In genomic region chr10:130138479-130138866, GRCh38 we compare ENCODE assay signal across 8 cellular contexts. TPM values are rescaled to one million over a fixed set of nuclear protein-coding genes. Genes with fewer than 3 reads are reported as not detected.
DNase-seq lines count a peak whose midpoint lies in the region; ATAC-seq, FAIRE-seq and TF ChIP-seq lines count a peak whose summit lies in the region.

No MANE protein-coding gene starts in this region.

- H3K27ac ChIP-seq in Karpas-422 (ENCODE audit: low read length) (0 out of 2 replicates have a peak overlapping the region, but pooled peaks have one; percentile 6), keratinocyte (ENCODE audit: control insufficient read depth, insufficient read depth, low read length) (peak overlapping the region; percentile 88)

- H4K20me1 ChIP-seq in Karpas-422 (ENCODE audit: insufficient read depth, low read depth, low read length) (peaks cover 3% of the 10 kb centered on the region; the same call in 1 of the 2 replicates), keratinocyte (ENCODE audit: control insufficient read depth, extremely low read depth, insufficient read depth, low read length) (peaks cover 32% of the 10 kb centered on the region)

- peaks cover 54% of the 10 kb centered on the region for H3K4me1 Mint-ChIP-seq in activated CD4-positive, alpha-beta T cell treated with anti-CD3 and anti-CD28 coated beads, Interleukin-2, amount 10 ng/mL, durations not matched to agents 24 days and 14 days

- H3K9me1 ChIP-seq in keratinocyte (ENCODE audit: control insufficient read depth, extremely low read depth, insufficient read depth, low read length) = peaks cover 8% of the 10 kb centered on the region

- no peaks in the 10 kb centered on the region for H3K9me3 Mint-ChIP-seq in activated CD4-positive, alpha-beta T cell treated with anti-CD3 and anti-CD28 coated beads, Interleukin-2, amount 10 ng/mL, durations not matched to agents 24 days and 14 days

- H2AFZ ChIP-seq in Karpas-422 (ENCODE audit: low read length) = no peak overlapping the region
- no peak overlapping the region for H2AFZ ChIP-seq in keratinocyte (ENCODE audit: control insufficient read depth, low read length)

- H3K4me3 Mint-ChIP-seq in activated CD4-positive, alpha-beta T cell treated with anti-CD3 and anti-CD28 coated beads, Interleukin-2, amount 10 ng/mL, durations not matched to agents 24 days and 14 days = peak overlapping the region; percentile 94

- in situ Hi-C loops in G401 (cut with HindIII; ENCODE audit: low sequenced_read_pairs) = no loop called here

- FAIRE-seq in keratinocyte (lab: Jason Lieb, UNC) = peak; percentile 84

- H3K4me1 ChIP-seq in Karpas-422 (ENCODE audit: low read length) (peaks cover 71% of the 10 kb centered on the region), keratinocyte (ENCODE audit: control insufficient read depth, extremely low read depth, insufficient read depth, low read length) (peaks cover 38% of the 10 kb centered on the region)

- DNase-seq in COLO668 (lab: John Stamatoyannopoulos, UW; ENCODE audit: unreplicated experiment) (peak; percentile 48), Karpas-422 (no peak), keratinocyte (ENCODE audit: low read depth, low spot score) (peak; percentile 94), cerebellar cortex (ENCODE audit: low spot score) (no peak), midbrain (lab: John Stamatoyannopoulos, UW) (no peak), G401 (ENCODE audit: low spot score) (no peak)
- DNase-seq in activated CD4-positive, alpha-beta T cell treated with anti-CD3 and anti-CD28 coated beads, Interleukin-2, amount 10 ng/mL, durations not matched to agents 24 days and 14 days = peak; percentile 64

- peaks cover 31% of the 10 kb centered on the region for H3K36me3 Mint-ChIP-seq in activated CD4-positive, alpha-beta T cell treated with anti-CD3 and anti-CD28 coated beads, Interleukin-2, amount 10 ng/mL, durations not matched to agents 24 days and 14 days (ENCODE audit: low read depth)

- no peaks in the 10 kb centered on the region for H3K9me3 ChIP-seq in Karpas-422 (ENCODE audit: low read length)
- no peaks in the 10 kb centered on the region for H3K9me3 ChIP-seq in keratinocyte (ENCODE audit: control insufficient read depth, low read depth, low read length)

- peak overlapping the region; percentile 99; the same call in 1 of the 2 replicates for H3K4me3 ChIP-seq in Karpas-422 (ENCODE audit: low read length)
- peak overlapping the region; percentile 77 to 87 (median 86) for H3K4me3 ChIP-seq in keratinocyte (ENCODE audit: control insufficient read depth in 2 of 3, extremely low read depth in 1 of 3, insufficient read depth in 2 of 3, low read depth in 1 of 3, low read length in 3 of 3)

- H3K9me2 ChIP-seq in Karpas-422 (replicated peaks; ENCODE audit: insufficient read depth, low read length) = no peaks in the 10 kb centered on the region

- H3K27me3 Mint-ChIP-seq in activated CD4-positive, alpha-beta T cell treated with anti-CD3 and anti-CD28 coated beads, Interleukin-2, amount 10 ng/mL, durations not matched to agents 24 days and 14 days = peaks cover 10% of the 10 kb centered on the region

- intact Hi-C loops in activated CD4-positive, alpha-beta T cell treated with anti-CD3 and anti-CD28 coated beads, Interleukin-2, amount 10 ng/mL, durations not matched to agents 24 days and 14 days (cut with micrococcal nuclease) = no loop called here

- no peak for ATAC-seq in HG02884 (IDR thresholded peaks at IDR 0.05; ENCODE audit: unreplicated experiment)

- H3K4me2 ChIP-seq in Karpas-422 (ENCODE audit: low read depth, low read length, poor library complexity, severe bottlenecking) = peak overlapping the region; percentile 99
- H3K4me2 ChIP-seq in keratinocyte (ENCODE audit: control insufficient read depth, extremely low read depth, insufficient read depth, low read depth, low read length) = peak overlapping the region; percentile 98

- H3K79me2 ChIP-seq in Karpas-422 (ENCODE audit: low read length) (peaks cover 73% of the 10 kb centered on the region), keratinocyte (ENCODE audit: control insufficient read depth, insufficient read depth, low read length) (peaks cover 70% of the 10 kb centered on the region)

- H3K9ac ChIP-seq in Karpas-422 (ENCODE audit: low read length) (peak overlapping the region; percentile 93), keratinocyte (ENCODE audit: control insufficient read depth, extremely low read depth, insufficient read depth, low read length) (peak overlapping the region; percentile 82)

- TF ChIP-seq CTCF in keratinocyte (optimal IDR thresholded peaks at IDR 0.05 in 1 of 3, IDR thresholded peaks at IDR 0.05 in 1 of 3, conservative IDR thresholded peaks at IDR 0.05 in 1 of 3; ENCODE audit: extremely low read depth in 1 of 3, insufficient read depth in 2 of 3, low read length in 3 of 3) = no peak

- dilution Hi-C loops in keratinocyte (cut with MboI; ENCODE audit: extremely low pct_ligation_motif_present, low sequenced_read_pairs) = no loop called here

- H3K27me3 ChIP-seq in Karpas-422 (ENCODE audit: low read length) = no peaks in the 10 kb centered on the region
- H3K27me3 ChIP-seq in keratinocyte (ENCODE audit: control insufficient read depth, extremely low read depth, insufficient read depth, low read length) = no peaks in the 10 kb centered on the region

- H3K36me3 ChIP-seq in Karpas-422 (ENCODE audit: insufficient read depth, low read length) (peaks cover 23% of the 10 kb centered on the region; the same call in 1 of the 2 replicates), keratinocyte (ENCODE audit: control insufficient read depth in 2 of 2, extremely low read depth in 1 of 2, insufficient read depth in 2 of 2, low read length in 2 of 2) (peaks cover 5 to 17% of the 10 kb centered on the region in 2 experiments)

- peak overlapping the region; percentile 81 for H3K27ac Mint-ChIP-seq in activated CD4-positive, alpha-beta T cell treated with anti-CD3 and anti-CD28 coated beads, Interleukin-2, amount 10 ng/mL, durations not matched to agents 24 days and 14 days

RNA-seq across cellular contexts. Expression of gene GLRX3, which starts 2.3 kb away (rescaled TPM):
- 86.8 and 90.2 TPM in 2 replicates for total RNA-seq in Karpas-422 (2014; rRNA removed; shearing (Covaris generic); ENCODE audit: low replicate concordance)
- total RNA-seq in activated CD4-positive, alpha-beta T cell treated with anti-CD3 and anti-CD28 coated beads, Interleukin-2, amount 10 ng/mL, durations not matched to agents 24 days and 14 days = 136 and 149 TPM in 2 replicates
- polyA plus RNA-seq in keratinocyte = 133 to 215 TPM (median 142 TPM) in 3 replicates
- polyA plus RNA-seq in keratinocyte (2011; ENCODE audit: low read depth) = 193 TPM
- 122 and 206 TPM in 2 replicates for polyA plus RNA-seq in keratinocyte (2011; cell fraction: cytosol; rRNA removed)
- polyA plus RNA-seq in keratinocyte (2011; cell fraction: nucleus; rRNA removed) = 89.4 and 111 TPM in 2 replicates
- 137 and 154 TPM in 2 replicates for polyA plus RNA-seq in keratinocyte (2012; ENCODE audit: low replicate concordance)
- polyA minus RNA-seq in keratinocyte = 18.8 to 50.7 TPM (median 33.0 TPM) in 3 replicates
- polyA minus RNA-seq in keratinocyte (2011; cell fraction: cytosol; rRNA and poly(A)+ RNA removed) = 60.4 TPM
- polyA minus RNA-seq in keratinocyte (2011; cell fraction: nucleus; rRNA and poly(A)+ RNA removed) = 26.6 and 34.0 TPM in 2 replicates
- 426 and 496 TPM in 2 replicates for total RNA-seq in G401 (2014; rRNA removed; shearing (Covaris generic))

RNA-seq across cellular contexts. Expression of gene C10orf143, which starts 27.8 kb away (rescaled TPM):
- 0.75 and 3.9 TPM in 2 replicates for total RNA-seq in Karpas-422 (2014; rRNA removed; shearing (Covaris generic); ENCODE audit: low replicate concordance)
- 2.5 and 3.0 TPM in 2 replicates for total RNA-seq in activated CD4-positive, alpha-beta T cell treated with anti-CD3 and anti-CD28 coated beads, Interleukin-2, amount 10 ng/mL, durations not matched to agents 24 days and 14 days
- 1.2 to 1.8 TPM (median 1.4 TPM) in 3 replicates for polyA plus RNA-seq in keratinocyte
- 0.40 TPM for polyA plus RNA-seq in keratinocyte (2011; ENCODE audit: low read depth)
- 1.3 and 1.4 TPM in 2 replicates for polyA plus RNA-seq in keratinocyte (2011; cell fraction: cytosol; rRNA removed)
- 3.2 and 4.4 TPM in 2 replicates for polyA plus RNA-seq in keratinocyte (2011; cell fraction: nucleus; rRNA removed)
- 1.2 and 2.2 TPM in 2 replicates for polyA plus RNA-seq in keratinocyte (2012; ENCODE audit: low replicate concordance)
- polyA minus RNA-seq in keratinocyte = 0.61 to 1.4 TPM (median 0.85 TPM) in 3 replicates
- polyA minus RNA-seq in keratinocyte (2011; cell fraction: cytosol; rRNA and poly(A)+ RNA removed) = not detected
- polyA minus RNA-seq in keratinocyte (2011; cell fraction: nucleus; rRNA and poly(A)+ RNA removed) = 0.85 and 1.1 TPM in 2 replicates
- 2.9 TPM in 1 of 2 replicates, not detected in the other for total RNA-seq in G401 (2014; rRNA removed; shearing (Covaris generic))

Comparison
In these comparisons a context has a peak if more than half of its experiments do, and no peak if none do; other contexts are left out.
1. DNase-seq: peak in COLO668 (single experiment), activated CD4-positive, alpha-beta T cell treated with anti-CD3 and anti-CD28 coated beads, Interleukin-2, amount 10 ng/mL, durations not matched to agents 24 days and 14 days (single experiment) and keratinocyte (single experiment); none in Karpas-422 (single experiment), cerebellar cortex (single experiment), midbrain (single experiment) and G401 (single experiment).